26 cellular contexts compared by ENCODE assay signal in genomic region chr1:115400426-115400825, GRCh38.
"Had no signal": no experiment of that assay in that cellular context is flagged by ENCODE, and none has a peak within 500 bp of the region (broad histone marks: within the 10 kb centered on the region; RNA-seq: fewer than 3 reads in every experiment).

No MANE protein-coding gene starts in this region.

- H3K27ac Mint-ChIP-seq: activated CD4-positive, alpha-beta memory T cell treated with anti-CD3 and anti-CD28 coated beads, Interleukin-2, amount 10 ng/mL, durations not matched to agents 7 days and 5 days; activated CD8-positive, alpha-beta memory T cell treated with anti-CD3 and anti-CD28 coated beads, Interleukin-2, amount 10 ng/mL, durations not matched to agents 7 days and 5 days; activated naive CD4-positive, alpha-beta T cell treated with anti-CD3 and anti-CD28 coated beads, Interleukin-2, amount 50 U/mL, for 24 hours; activated naive CD8-positive, alpha-beta T cell treated with anti-CD3 and anti-CD28 coated beads, Interleukin-2, amount 10 ng/mL, durations not matched to agents 7 days and 5 days had no signal

- H3K36me3 Mint-ChIP-seq: activated CD8-positive, alpha-beta memory T cell treated with anti-CD3 and anti-CD28 coated beads, Interleukin-2, amount 10 ng/mL, durations not matched to agents 7 days and 5 days; activated naive CD4-positive, alpha-beta T cell treated with anti-CD3 and anti-CD28 coated beads, Interleukin-2, amount 50 U/mL, for 24 hours; activated naive CD8-positive, alpha-beta T cell treated with anti-CD3 and anti-CD28 coated beads, Interleukin-2, amount 10 ng/mL, durations not matched to agents 7 days and 5 days had no signal

- H3K27me3 ChIP-seq: ascending aorta, Peyer's patch had no signal

- H3K9me3 ChIP-seq: ascending aorta, Peyer's patch had no signal

- H3K9me3 Mint-ChIP-seq: activated CD4-positive, alpha-beta memory T cell treated with anti-CD3 and anti-CD28 coated beads, Interleukin-2, amount 10 ng/mL, durations not matched to agents 7 days and 5 days; activated naive CD4-positive, alpha-beta T cell treated with anti-CD3 and anti-CD28 coated beads, Interleukin-2, amount 50 U/mL, for 24 hours; activated naive CD8-positive, alpha-beta T cell treated with anti-CD3 and anti-CD28 coated beads, Interleukin-2, amount 10 ng/mL, durations not matched to agents 7 days and 5 days had no signal

- DNase-seq: activated CD4-positive, alpha-beta memory T cell treated with anti-CD3 and anti-CD28 coated beads, Interleukin-2, amount 10 ng/mL, durations not matched to agents 7 days and 5 days; activated CD4-positive, alpha-beta T cell treated with anti-CD3 and anti-CD28 coated beads for 1 hour; activated CD4-positive, alpha-beta T cell treated with anti-CD3 and anti-CD28 coated beads for 48 hours; activated CD4-positive, CD25-positive, alpha-beta regulatory T cell; activated CD8-positive, alpha-beta memory T cell treated with anti-CD3 and anti-CD28 coated beads for 24 hours; activated CD8-positive, alpha-beta memory T cell treated with anti-CD3 and anti-CD28 coated beads, Interleukin-2, amount 10 ng/mL, durations not matched to agents 7 days and 5 days; activated CD8-positive, alpha-beta memory T cell treated with anti-CD3 and anti-CD28 coated beads, Interleukin-2, amount 50 U/mL, for 48 hours; activated effector memory CD4-positive, alpha-beta T cell treated with Interleukin-2 at 50 U/mL for 16 hours; activated naive CD4-positive, alpha-beta T cell treated with Interleukin-2 at 50 U/mL for 16 hours; activated naive CD8-positive, alpha-beta T cell treated with anti-CD3 and anti-CD28 coated beads, Interleukin-2, amount 10 ng/mL, durations not matched to agents 7 days and 5 days; activated T-cell treated with anti-CD3 and anti-CD28 coated beads, Interleukin-2, amount 50 U/mL, for 48 hours; amygdala; Kasumi-1; KG1; MM.1S; MV-4-11; NCI-H1092; NCI-H1694 treated with DMSO at 0.1 percent for 48 hours; NCI-H345; Peyer's patch; Right ventricle myocardium superior; RPMI8226; T1000; WERI-Rb-1 had no signal

- H3K36me3 ChIP-seq: ascending aorta, Peyer's patch, WERI-Rb-1 had no signal

- H3K4me1 Mint-ChIP-seq: activated CD4-positive, alpha-beta memory T cell treated with anti-CD3 and anti-CD28 coated beads, Interleukin-2, amount 10 ng/mL, durations not matched to agents 7 days and 5 days; activated CD8-positive, alpha-beta memory T cell treated with anti-CD3 and anti-CD28 coated beads, Interleukin-2, amount 10 ng/mL, durations not matched to agents 7 days and 5 days; activated naive CD4-positive, alpha-beta T cell treated with anti-CD3 and anti-CD28 coated beads, Interleukin-2, amount 50 U/mL, for 24 hours; activated naive CD8-positive, alpha-beta T cell treated with anti-CD3 and anti-CD28 coated beads, Interleukin-2, amount 10 ng/mL, durations not matched to agents 7 days and 5 days had no signal

- H3K4me1 ChIP-seq: ascending aorta, Peyer's patch had no signal

- H3K27me3 Mint-ChIP-seq: activated CD8-positive, alpha-beta memory T cell treated with anti-CD3 and anti-CD28 coated beads, Interleukin-2, amount 10 ng/mL, durations not matched to agents 7 days and 5 days; activated naive CD4-positive, alpha-beta T cell treated with anti-CD3 and anti-CD28 coated beads, Interleukin-2, amount 50 U/mL, for 24 hours had no signal

- H3K4me3 ChIP-seq: ascending aorta, Peyer's patch had no signal

- H3K4me3 Mint-ChIP-seq: activated CD4-positive, alpha-beta memory T cell treated with anti-CD3 and anti-CD28 coated beads, Interleukin-2, amount 10 ng/mL, durations not matched to agents 7 days and 5 days; activated CD8-positive, alpha-beta memory T cell treated with anti-CD3 and anti-CD28 coated beads, Interleukin-2, amount 10 ng/mL, durations not matched to agents 7 days and 5 days; activated naive CD4-positive, alpha-beta T cell treated with anti-CD3 and anti-CD28 coated beads, Interleukin-2, amount 50 U/mL, for 24 hours; activated naive CD8-positive, alpha-beta T cell treated with anti-CD3 and anti-CD28 coated beads, Interleukin-2, amount 10 ng/mL, durations not matched to agents 7 days and 5 days had no signal

- H3K27ac ChIP-seq: ascending aorta, Peyer's patch, WERI-Rb-1 had no signal
